ENCODE assay signal across 15 cellular contexts in genomic region chr6:126167726-126168125, GRCh38.
DNase-seq lines count a peak whose midpoint lies in the region; ATAC-seq and TF ChIP-seq lines count a peak whose summit lies in the region.
"Had no signal": no experiment of that assay in that cellular context is flagged by ENCODE, and none has a peak within 500 bp of the region (broad histone marks: within the 10 kb centered on the region; RNA-seq: fewer than 3 reads in every experiment).

No MANE protein-coding gene starts in this region.

- peaks cover 18% of the 10 kb centered on the region for H3K36me3 Mint-ChIP-seq in mesothelial cell of epicardium
- H3K36me3 Mint-ChIP-seq in activated naive CD8-positive, alpha-beta T cell treated with anti-CD3 and anti-CD28 coated beads for 36 hours, result peaks cover 19% of the 10 kb centered on the region
- H3K36me3 Mint-ChIP-seq in progenitor cell of endocrine pancreas (ENCODE audit: insufficient read depth), result peaks cover 9% of the 10 kb centered on the region

- peaks cover 9% of the 10 kb centered on the region for H3K4me1 Mint-ChIP-seq in mesothelial cell of epicardium
- peaks cover 2% of the 10 kb centered on the region for H3K4me1 Mint-ChIP-seq in activated naive CD8-positive, alpha-beta T cell treated with anti-CD3 and anti-CD28 coated beads for 36 hours
- no peaks in the 10 kb centered on the region for H3K4me1 Mint-ChIP-seq in progenitor cell of endocrine pancreas (ENCODE audit: low read depth)

- H3K27ac ChIP-seq in aorta (ENCODE audit: low read depth in 1 of 2, low read length in 2 of 2), result no peak overlapping the region
- H3K27ac ChIP-seq: 22Rv1, BLaER1, GM23248 had no signal

- H3K4me3 ChIP-seq in fibroblast of villous mesenchyme (ENCODE audit: low read depth, low read length) (no peak overlapping the region), aorta (ENCODE audit: low read length in 2 of 2) (no peak overlapping the region)
- H3K4me3 ChIP-seq: BLaER1, GM23248 had no signal

- H3K36me3 ChIP-seq in aorta (ENCODE audit: control insufficient read depth in 1 of 2, insufficient read depth in 2 of 2, low read length in 1 of 2), result no peaks in the 10 kb centered on the region
- H3K36me3 ChIP-seq: BLaER1 had no signal

- intact Hi-C loops in aorta (cut with DNase I), result no loop called here

- H3K9me3 Mint-ChIP-seq in mesothelial cell of epicardium (peaks cover 33% of the 10 kb centered on the region), progenitor cell of endocrine pancreas (ENCODE audit: low read depth) (peaks cover 20% of the 10 kb centered on the region)
- peaks cover 14% of the 10 kb centered on the region for H3K9me3 Mint-ChIP-seq in activated naive CD8-positive, alpha-beta T cell treated with anti-CD3 and anti-CD28 coated beads for 36 hours

- ATAC-seq in GM18858 (IDR thresholded peaks at IDR 0.05; ENCODE audit: unreplicated experiment) (no peak), aorta (ENCODE audit: low FRiP score) (no peak)
- ATAC-seq: HCT116 had no signal

- 49 to 63% methylated on average over 2 of the region's 2 CpGs for WGBS in aorta, 2 donors

- H3K4me3 Mint-ChIP-seq in mesothelial cell of epicardium (no peak overlapping the region), progenitor cell of endocrine pancreas (ENCODE audit: low read depth) (no peak overlapping the region)
- no peak overlapping the region for H3K4me3 Mint-ChIP-seq in activated naive CD8-positive, alpha-beta T cell treated with anti-CD3 and anti-CD28 coated beads for 36 hours
- H3K4me3 Mint-ChIP-seq: CD8-positive, alpha-beta memory T cell had no signal

- H3K27me3 Mint-ChIP-seq in mesothelial cell of epicardium (ENCODE audit: low read depth) (peaks cover 1% of the 10 kb centered on the region), progenitor cell of endocrine pancreas (peaks cover 2% of the 10 kb centered on the region)
- no peaks in the 10 kb centered on the region for H3K27me3 Mint-ChIP-seq in activated naive CD8-positive, alpha-beta T cell treated with anti-CD3 and anti-CD28 coated beads for 36 hours

- no peak for TF ChIP-seq CTCF in fibroblast of villous mesenchyme (IDR thresholded peaks at IDR 0.05; ENCODE audit: insufficient read depth, low read depth, low read length)
- no peak for TF ChIP-seq CTCF in mesothelial cell of epicardium (IDR thresholded peaks at IDR 0.05; ENCODE audit: unreplicated experiment)
- no peak for TF ChIP-seq CTCF in progenitor cell of endocrine pancreas (IDR thresholded peaks at IDR 0.05; ENCODE audit: unreplicated experiment)

- H3K27ac Mint-ChIP-seq in mesothelial cell of epicardium (peak overlapping the region; percentile 11), progenitor cell of endocrine pancreas (no peak overlapping the region)
- H3K27ac Mint-ChIP-seq in activated naive CD8-positive, alpha-beta T cell treated with anti-CD3 and anti-CD28 coated beads for 36 hours, result no peak overlapping the region
- H3K27ac Mint-ChIP-seq: CD8-positive, alpha-beta memory T cell had no signal

- H3K4me1 ChIP-seq in aorta (ENCODE audit: control insufficient read depth in 1 of 2, insufficient read depth in 2 of 2, low read length in 2 of 2), result no peaks in the 10 kb centered on the region
- H3K4me1 ChIP-seq: BLaER1 had no signal

- H3K27me3 ChIP-seq in aorta (ENCODE audit: control insufficient read depth in 1 of 2, insufficient read depth in 2 of 2, low read length in 1 of 2), result no peaks in the 10 kb centered on the region
- H3K27me3 ChIP-seq: BLaER1 had no signal

- peak; percentile 43 for DNase-seq in DMS 273 (lab: John Stamatoyannopoulos, UW; ENCODE audit: unreplicated experiment)
- no peak for DNase-seq in DMS 273 treated with DMSO at 0.1 percent for 48 hours (lab: John Stamatoyannopoulos, UW)
- peak; percentile 81 for DNase-seq in fibroblast of villous mesenchyme (ENCODE audit: low read depth)
- no peak for DNase-seq in mesothelial cell of epicardium (ENCODE audit: low spot score in 2 of 2, unreplicated experiment in 2 of 2)
- no peak for DNase-seq in activated naive CD8-positive, alpha-beta T cell treated with anti-CD3 and anti-CD28 coated beads for 36 hours
- DNase-seq in progenitor cell of endocrine pancreas (ENCODE audit: low spot score, unreplicated experiment), result no peak
- DNase-seq in aorta, result no peak
- DNase-seq: AML-193; Caco-2; CD8-positive, alpha-beta memory T cell; GM23248 had no signal

- no peaks in the 10 kb centered on the region for H3K9me3 ChIP-seq in aorta (ENCODE audit: control insufficient read depth, low read length)
- H3K9me3 ChIP-seq: Caco-2 had no signal

Comparison
In these comparisons a context has a peak if more than half of its experiments do, and no peak if none do; other contexts are left out.
1. DNase-seq: peak in DMS 273 (single experiment) and fibroblast of villous mesenchyme (single experiment); none in DMS 273 treated with DMSO at 0.1 percent for 48 hours (single experiment), mesothelial cell of epicardium (0 of 2), activated naive CD8-positive, alpha-beta T cell treated with anti-CD3 and anti-CD28 coated beads for 36 hours (single experiment), progenitor cell of endocrine pancreas (single experiment) and aorta (0 of 2).